ENCODE assay signal across 1 cellular context in genomic region chr16:49849709-49850108, GRCh38.
TF ChIP-seq lines count a peak whose summit lies in the region.

No MANE protein-coding gene starts in this region.

TF ChIP-seq in WTC11, 78 proteins besides CTCF, POLR2A, EP300 and RAD21 (continued from another document):
- TF ChIP-seq AFF4 (CRISPR knock-in tag; IDR thresholded peaks at IDR 0.05; ENCODE audit: borderline replicate concordance), result no peak
- no peak for TF ChIP-seq CBFB (CRISPR knock-in tag; IDR thresholded peaks at IDR 0.05; ENCODE audit: low read depth)
- TF ChIP-seq, protein P1, sequence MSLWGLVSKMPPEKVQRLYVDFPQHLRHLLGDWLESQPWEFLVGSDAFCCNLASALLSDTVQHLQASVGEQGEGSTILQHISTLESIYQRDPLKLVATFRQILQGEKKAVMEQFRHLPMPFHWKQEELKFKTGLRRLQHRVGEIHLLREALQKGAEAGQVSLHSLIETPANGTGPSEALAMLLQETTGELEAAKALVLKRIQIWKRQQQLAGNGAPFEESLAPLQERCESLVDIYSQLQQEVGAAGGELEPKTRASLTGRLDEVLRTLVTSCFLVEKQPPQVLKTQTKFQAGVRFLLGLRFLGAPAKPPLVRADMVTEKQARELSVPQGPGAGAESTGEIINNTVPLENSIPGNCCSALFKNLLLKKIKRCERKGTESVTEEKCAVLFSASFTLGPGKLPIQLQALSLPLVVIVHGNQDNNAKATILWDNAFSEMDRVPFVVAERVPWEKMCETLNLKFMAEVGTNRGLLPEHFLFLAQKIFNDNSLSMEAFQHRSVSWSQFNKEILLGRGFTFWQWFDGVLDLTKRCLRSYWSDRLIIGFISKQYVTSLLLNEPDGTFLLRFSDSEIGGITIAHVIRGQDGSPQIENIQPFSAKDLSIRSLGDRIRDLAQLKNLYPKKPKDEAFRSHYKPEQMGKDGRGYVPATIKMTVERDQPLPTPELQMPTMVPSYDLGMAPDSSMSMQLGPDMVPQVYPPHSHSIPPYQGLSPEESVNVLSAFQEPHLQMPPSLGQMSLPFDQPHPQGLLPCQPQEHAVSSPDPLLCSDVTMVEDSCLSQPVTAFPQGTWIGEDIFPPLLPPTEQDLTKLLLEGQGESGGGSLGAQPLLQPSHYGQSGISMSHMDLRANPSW (CRISPR knock-in tag; conservative IDR thresholded peaks at IDR 0.05; ENCODE audit: low read depth), result no peak
- TF ChIP-seq ATF3 (CRISPR knock-in tag; conservative IDR thresholded peaks at IDR 0.05), result no peak
- no peak for TF ChIP-seq ZNF512 (CRISPR knock-in tag; IDR thresholded peaks at IDR 0.05; ENCODE audit: borderline replicate concordance)
- TF ChIP-seq NFATC4 (CRISPR knock-in tag; IDR thresholded peaks at IDR 0.05), result no peak
- no peak for TF ChIP-seq ZNF219 (CRISPR knock-in tag; IDR thresholded peaks at IDR 0.05; ENCODE audit: borderline replicate concordance)
- TF ChIP-seq NR3C1 (CRISPR knock-in tag; conservative IDR thresholded peaks at IDR 0.05; ENCODE audit: low read depth), result no peak
- no peak for TF ChIP-seq CDX4 (CRISPR knock-in tag; IDR thresholded peaks at IDR 0.05; ENCODE audit: borderline replicate concordance)
- TF ChIP-seq, protein P2, sequence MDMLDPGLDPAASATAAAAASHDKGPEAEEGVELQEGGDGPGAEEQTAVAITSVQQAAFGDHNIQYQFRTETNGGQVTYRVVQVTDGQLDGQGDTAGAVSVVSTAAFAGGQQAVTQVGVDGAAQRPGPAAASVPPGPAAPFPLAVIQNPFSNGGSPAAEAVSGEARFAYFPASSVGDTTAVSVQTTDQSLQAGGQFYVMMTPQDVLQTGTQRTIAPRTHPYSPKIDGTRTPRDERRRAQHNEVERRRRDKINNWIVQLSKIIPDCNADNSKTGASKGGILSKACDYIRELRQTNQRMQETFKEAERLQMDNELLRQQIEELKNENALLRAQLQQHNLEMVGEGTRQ (CRISPR knock-in tag; IDR thresholded peaks at IDR 0.05), result no peak
- no peak for TF ChIP-seq ZNF423 (CRISPR knock-in tag; IDR thresholded peaks at IDR 0.05)
- TF ChIP-seq ZNF671 (CRISPR knock-in tag; IDR thresholded peaks at IDR 0.05), result no peak
TF ChIP-seq in WTC11: peak in this region for 0.
